21 cellular contexts compared by ENCODE assay signal in the genomic region with DNA sequence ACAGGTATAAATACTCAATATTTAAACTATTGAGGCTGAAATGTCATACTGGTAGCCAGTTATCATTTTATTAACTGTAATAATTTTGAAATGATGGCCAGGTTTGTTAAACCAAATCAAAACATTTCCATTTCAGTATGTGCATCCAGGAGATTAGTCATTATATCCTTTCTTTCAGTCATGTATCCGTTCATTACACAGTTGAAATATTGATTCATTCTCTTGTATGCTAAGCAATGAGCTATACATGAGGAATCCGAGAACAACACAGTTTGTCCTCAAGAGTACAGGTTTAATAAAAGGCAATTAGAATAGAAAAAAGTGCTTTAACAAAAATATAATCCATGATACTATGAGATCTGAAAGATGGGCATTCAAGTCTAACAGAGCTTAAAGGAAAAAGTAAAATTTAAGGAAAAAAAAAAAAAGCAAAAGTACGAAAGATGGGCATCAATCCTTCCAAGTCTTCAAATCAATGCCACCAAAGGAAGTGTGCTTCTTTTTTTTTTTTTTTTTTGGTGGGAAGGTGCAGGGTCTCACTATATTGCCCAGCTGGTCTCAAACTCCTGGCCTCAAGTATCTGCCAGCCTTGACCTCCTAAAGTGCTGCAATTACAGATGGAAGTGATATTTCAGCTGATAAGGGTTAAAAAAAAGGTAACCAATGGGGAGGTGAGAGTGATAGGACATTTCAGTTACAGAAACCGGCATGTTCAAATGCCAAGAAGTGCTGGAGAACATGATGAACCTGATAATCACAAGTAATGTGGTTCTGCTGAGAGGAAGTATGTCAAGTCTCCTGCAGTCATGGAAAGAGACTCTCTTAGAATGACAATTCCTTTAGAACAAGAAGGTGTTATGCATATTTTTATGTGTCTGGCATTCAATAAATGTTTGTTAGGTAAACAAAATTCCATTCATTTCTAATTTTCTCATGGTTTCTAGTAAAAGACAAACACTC. TPM values are rescaled to one million over a fixed set of nuclear protein-coding genes. Genes with fewer than 3 reads are reported as not detected.
DNase-seq lines count a peak whose midpoint lies in the region; ATAC-seq and TF ChIP-seq lines count a peak whose summit lies in the region.
"Had no signal": no experiment of that assay in that cellular context is flagged by ENCODE, and none has a peak within 500 bp of the region (broad histone marks: within the 10 kb centered on the region; RNA-seq: fewer than 3 reads in every experiment).

No MANE protein-coding gene starts in this region.

- POLR2A ChIA-PET in CD8-positive, alpha-beta T cell (lab: Charles Lee) = interaction anchor here (1.2 kb wide), 1 partner anchor 68 kb away, joined by 3 read pairs; no protein-coding TSS in a partner anchor

- no peak overlapping the region for H3K4me3 Mint-ChIP-seq in CD8-positive, alpha-beta T cell
- peak overlapping the region in 1 of 2 experiments; percentile 62; a peak in 1 of 5 replicates for H3K4me3 Mint-ChIP-seq in H9
- H3K4me3 Mint-ChIP-seq in activated T-helper 2 cell treated with anti-CD3 and anti-CD28 coated beads, Interferon-gamma antibody, Interleukin-2, Interleukin-4, amounts not matched to agents 10 μg/mL and 5 μg/mL and 100 μg/mL, durations not matched to agents 14 hours and 24 hours and 36 hours (ENCODE audit: low read depth) = no peak overlapping the region
- no peak overlapping the region for H3K4me3 Mint-ChIP-seq in stimulated activated naive CD8-positive, alpha-beta T cell treated with anti-CD3 and anti-CD28 coated beads, Interleukin-15, amount 100 ng/mL, for 72 hours
- H3K4me3 Mint-ChIP-seq: activated T-helper 17 cell treated with anti-CD3 and anti-CD28 coated beads, Interleukin-2, amount 50 U/mL, for 72 hours had no signal

- peaks cover 70% of the 10 kb centered on the region for H3K36me3 Mint-ChIP-seq in CD8-positive, alpha-beta T cell
- peaks cover 34 to 64% (median 62%) of the 10 kb centered on the region in 3 experiments for H3K36me3 Mint-ChIP-seq in H9 (ENCODE audit: insufficient read depth in 1 of 3, low read depth in 3 of 3)
- H3K36me3 Mint-ChIP-seq in activated T-helper 2 cell treated with anti-CD3 and anti-CD28 coated beads, Interferon-gamma antibody, Interleukin-2, Interleukin-4, amounts not matched to agents 10 μg/mL and 5 μg/mL and 100 μg/mL, durations not matched to agents 14 hours and 24 hours and 36 hours (ENCODE audit: low read depth) = peaks cover 69% of the 10 kb centered on the region

- no peak overlapping the region for H3K18ac ChIP-seq in H9 (ENCODE audit: insufficient read length, low read depth, low read length)

- WGBS in H9 (ENCODE audit: extremely low coverage, insufficient read length, low lambda C conversion rate) = no CpG with 5 or more reads among the region's 4 CpGs

- H2BK5ac ChIP-seq in H9 (ENCODE audit: insufficient read length, low read length) = no peak overlapping the region

- H3K36me3 ChIP-seq in CD8-positive, alpha-beta T cell (ENCODE audit: insufficient read depth, low read length) = peaks cover 30% of the 10 kb centered on the region

- no peak overlapping the region for H2BK15ac ChIP-seq in H9 (ENCODE audit: low read depth, low read length)

- H3K56ac ChIP-seq in H9 (ENCODE audit: insufficient read length, low read depth, low read length) = no peak overlapping the region

- H2BK20ac ChIP-seq in H9 (ENCODE audit: low read depth, low read length, poor library complexity, severe bottlenecking) = no peak overlapping the region

- intact Hi-C loops in CD8-positive, alpha-beta T cell (cut with DNase I, micrococcal nuclease) = loop anchor here in 1 of 2 experiments (5.0 kb wide), 1 partner anchor 32 kb away; no protein-coding TSS in a partner anchor
- intact Hi-C loops in activated T-helper 2 cell treated with anti-CD3 and anti-CD28 coated beads, Interferon-gamma antibody, Interleukin-2, Interleukin-4, amounts not matched to agents 10 μg/mL and 5 μg/mL and 100 μg/mL, durations not matched to agents 14 hours and 24 hours and 36 hours (cut with micrococcal nuclease) = no loop called here

- no peak overlapping the region for H4K8ac ChIP-seq in H9 (replicated peaks; ENCODE audit: insufficient read length, low read depth, low read length)

- H3K79me2 ChIP-seq in H9 (ENCODE audit: insufficient read depth, low read length) = peaks cover 2% of the 10 kb centered on the region; the same call in 1 of the 2 replicates

- TF ChIP-seq CTCF in CD8-positive, alpha-beta T cell (IDR thresholded peaks at IDR 0.05) = no peak
- no peak for TF ChIP-seq CTCF in H9 (conservative IDR thresholded peaks at IDR 0.05)

- no peaks in the 10 kb centered on the region for H3K27me3 Mint-ChIP-seq in CD8-positive, alpha-beta T cell (ENCODE audit: low read depth)
- H3K27me3 Mint-ChIP-seq in H9 (ENCODE audit: low read depth) = no peaks in the 10 kb centered on the region
- H3K27me3 Mint-ChIP-seq in activated T-helper 2 cell treated with anti-CD3 and anti-CD28 coated beads, Interferon-gamma antibody, Interleukin-2, Interleukin-4, amounts not matched to agents 10 μg/mL and 5 μg/mL and 100 μg/mL, durations not matched to agents 14 hours and 24 hours and 36 hours (ENCODE audit: low read depth) = no peaks in the 10 kb centered on the region
- H3K27me3 Mint-ChIP-seq in stimulated activated naive CD8-positive, alpha-beta T cell treated with anti-CD3 and anti-CD28 coated beads, Interleukin-15, amount 100 ng/mL, for 72 hours = no peaks in the 10 kb centered on the region
- H3K27me3 Mint-ChIP-seq: activated T-helper 17 cell treated with anti-CD3 and anti-CD28 coated beads, Interleukin-2, amount 50 U/mL, for 72 hours had no signal

- H3K4me1 ChIP-seq in CD8-positive, alpha-beta T cell (ENCODE audit: insufficient read depth, low read length) = peaks cover 4% of the 10 kb centered on the region
- peaks cover 3% of the 10 kb centered on the region; the same call in 1 of the 2 replicates for H3K4me1 ChIP-seq in H9 (ENCODE audit: insufficient read depth, low read length)
- H3K4me1 ChIP-seq: ascending aorta, pancreas had no signal

- no peak overlapping the region for H3K9ac ChIP-seq in H9 (ENCODE audit: extremely low read depth, insufficient read length, low read length)

- no peaks in the 10 kb centered on the region for H3K23me2 ChIP-seq in H9 (ENCODE audit: insufficient read length, low read depth, low read length, poor library complexity, severe bottlenecking)

- no peaks in the 10 kb centered on the region for H3K9me3 Mint-ChIP-seq in CD8-positive, alpha-beta T cell
- no peaks in the 10 kb centered on the region for H3K9me3 Mint-ChIP-seq in H9
- no peaks in the 10 kb centered on the region for H3K9me3 Mint-ChIP-seq in activated T-helper 2 cell treated with anti-CD3 and anti-CD28 coated beads, Interferon-gamma antibody, Interleukin-2, Interleukin-4, amounts not matched to agents 10 μg/mL and 5 μg/mL and 100 μg/mL, durations not matched to agents 14 hours and 24 hours and 36 hours
- no peaks in the 10 kb centered on the region for H3K9me3 Mint-ChIP-seq in stimulated activated naive CD8-positive, alpha-beta T cell treated with anti-CD3 and anti-CD28 coated beads, Interleukin-15, amount 100 ng/mL, for 72 hours
- H3K9me3 Mint-ChIP-seq: activated T-helper 17 cell treated with anti-CD3 and anti-CD28 coated beads, Interleukin-2, amount 50 U/mL, for 72 hours had no signal

- no peaks in the 10 kb centered on the region for H4K20me1 ChIP-seq in H9 (ENCODE audit: control insufficient read depth, insufficient read depth, insufficient read length)

- no peak overlapping the region for H3K27ac ChIP-seq in CD8-positive, alpha-beta T cell (ENCODE audit: low read depth, low read length)
- H3K27ac ChIP-seq in H9 (ENCODE audit: insufficient read length, low read depth, low read length) = peak overlapping the region; percentile 57
- H3K27ac ChIP-seq: ascending aorta, dorsolateral prefrontal cortex, pancreas, SJCRH30, skin epidermis had no signal

- no peak overlapping the region for H3K23ac ChIP-seq in H9 (ENCODE audit: insufficient read length, low read depth, low read length)

- no peak overlapping the region for H3K14ac ChIP-seq in H9 (ENCODE audit: insufficient read depth, low read length)

- H2AK5ac ChIP-seq in H9 (ENCODE audit: insufficient read length, low read length) = no peak overlapping the region

- no peak overlapping the region for H3K4ac ChIP-seq in H9 (ENCODE audit: low read depth, low read length)

- no peak overlapping the region for H4K5ac ChIP-seq in H9 (ENCODE audit: insufficient read length, low read depth, low read length)

- H2BK12ac ChIP-seq in H9 (ENCODE audit: insufficient read length, low read depth, low read length) = no peak overlapping the region

- no peak overlapping the region for H2AFZ ChIP-seq in H9 (ENCODE audit: low read length)

- H3K4me2 ChIP-seq in H9 (ENCODE audit: insufficient read depth, insufficient read length, low read length) = peak overlapping the region; percentile 37

- H3K4me3 ChIP-seq in CD8-positive, alpha-beta T cell (ENCODE audit: low read depth, low read length) = no peak overlapping the region
- H3K4me3 ChIP-seq: ascending aorta, dorsolateral prefrontal cortex, pancreas, SJCRH30, skin epidermis had no signal

- H3K4me1 Mint-ChIP-seq in CD8-positive, alpha-beta T cell (ENCODE audit: low read depth) = peaks cover 48% of the 10 kb centered on the region
- peaks cover 18 to 29% of the 10 kb centered on the region in 2 experiments for H3K4me1 Mint-ChIP-seq in H9
- H3K4me1 Mint-ChIP-seq in activated T-helper 2 cell treated with anti-CD3 and anti-CD28 coated beads, Interferon-gamma antibody, Interleukin-2, Interleukin-4, amounts not matched to agents 10 μg/mL and 5 μg/mL and 100 μg/mL, durations not matched to agents 14 hours and 24 hours and 36 hours (ENCODE audit: low read depth) = peaks cover 31% of the 10 kb centered on the region
- H3K4me1 Mint-ChIP-seq in stimulated activated naive CD8-positive, alpha-beta T cell treated with anti-CD3 and anti-CD28 coated beads, Interleukin-15, amount 100 ng/mL, for 72 hours = peaks cover 29% of the 10 kb centered on the region

- H3K79me1 ChIP-seq in H9 (ENCODE audit: insufficient read depth, low read depth, low read length, poor library complexity, severe bottlenecking) = peaks cover 6% of the 10 kb centered on the region

- no peak for DNase-seq in CD8-positive, alpha-beta T cell
- no peak for DNase-seq in H9
- DNase-seq in activated T-helper 2 cell treated with anti-CD3 and anti-CD28 coated beads, Interferon-gamma antibody, Interleukin-2, Interleukin-4, amounts not matched to agents 10 μg/mL and 5 μg/mL and 100 μg/mL, durations not matched to agents 14 hours and 24 hours and 36 hours (ENCODE audit: low spot score) = no peak
- DNase-seq in glomerular endothelial cell (ENCODE audit: extremely low read depth, low read depth, low spot score) = peak; percentile 23
- no peak for DNase-seq in NCI-H345 (lab: John Stamatoyannopoulos, UW)
- no peak for DNase-seq in stimulated activated naive CD8-positive, alpha-beta T cell treated with anti-CD3 and anti-CD28 coated beads, Interleukin-15, amount 100 ng/mL, for 72 hours
- DNase-seq: activated CD4-positive, alpha-beta T cell treated with anti-CD3 and anti-CD28 coated beads, Interleukin-2, amount 50 U/mL, for 4 hours; dorsolateral prefrontal cortex; hippocampal formation; NCI-H2029; NCI-H510A; pancreas; SJCRH30; stimulated activated CD4-positive, alpha-beta T cell treated with anti-CD3 and anti-CD28 coated beads, Interleukin-4, amount 100 ng/mL, for 24 hours; stimulated activated CD8-positive, alpha-beta memory T cell treated with anti-CD3 and anti-CD28 coated beads, Interleukin-4, amount 100 ng/mL, for 48 hours; T-helper 9 cell had no signal

- CTCF ChIA-PET in CD8-positive, alpha-beta T cell (lab: Charles Lee) = no interaction called here

- peak overlapping the region; percentile 8 for H3K27ac Mint-ChIP-seq in CD8-positive, alpha-beta T cell
- H3K27ac Mint-ChIP-seq in H9 = peak overlapping the region in 1 of 3 experiments; percentile 94; a peak in 3 of 7 replicates
- peak overlapping the region; percentile 42 for H3K27ac Mint-ChIP-seq in activated T-helper 2 cell treated with anti-CD3 and anti-CD28 coated beads, Interferon-gamma antibody, Interleukin-2, Interleukin-4, amounts not matched to agents 10 μg/mL and 5 μg/mL and 100 μg/mL, durations not matched to agents 14 hours and 24 hours and 36 hours
- no peak overlapping the region for H3K27ac Mint-ChIP-seq in stimulated activated naive CD8-positive, alpha-beta T cell treated with anti-CD3 and anti-CD28 coated beads, Interleukin-15, amount 100 ng/mL, for 72 hours
- H3K27ac Mint-ChIP-seq: activated T-helper 17 cell treated with anti-CD3 and anti-CD28 coated beads, Interleukin-2, amount 50 U/mL, for 72 hours had no signal

- no peak overlapping the region for H2BK120ac ChIP-seq in H9 (ENCODE audit: low read depth, low read length, poor library complexity, severe bottlenecking)

- H3K9me3 ChIP-seq in CD8-positive, alpha-beta T cell (ENCODE audit: low read length) = no peaks in the 10 kb centered on the region
- no peaks in the 10 kb centered on the region for H3K9me3 ChIP-seq in H9 (ENCODE audit: control insufficient read depth, low read depth, low read length)
- H3K9me3 ChIP-seq: ascending aorta, pancreas, SJCRH30 had no signal

- H3K27me3 ChIP-seq in CD8-positive, alpha-beta T cell (ENCODE audit: insufficient read depth, low read length) = no peaks in the 10 kb centered on the region
- no peaks in the 10 kb centered on the region for H3K27me3 ChIP-seq in H9 (ENCODE audit: insufficient read depth, low read length)
- H3K27me3 ChIP-seq: ascending aorta, dorsolateral prefrontal cortex, pancreas, SJCRH30 had no signal

- no peak overlapping the region for H3T11ph ChIP-seq in H9 (ENCODE audit: low read length)

- H4K91ac ChIP-seq in H9 (ENCODE audit: insufficient read length, low read depth, low read length) = no peak overlapping the region

- no peak for ATAC-seq in CD8-positive, alpha-beta T cell
- no peak for ATAC-seq in stimulated activated naive CD8-positive, alpha-beta T cell treated with anti-CD3 and anti-CD28 coated beads, Interleukin-15, amount 100 ng/mL, for 72 hours
- no peak for ATAC-seq in HG03460 (IDR thresholded peaks at IDR 0.05; ENCODE audit: unreplicated experiment)
- ATAC-seq: activated T-helper 17 cell treated with anti-CD3 and anti-CD28 coated beads, Interleukin-2, amount 50 U/mL, for 72 hours; left lobe of liver; pancreas had no signal

RNA-seq across cellular contexts. Expression of a gene that starts 35.8 kb away (rescaled TPM):
- total RNA-seq in CD8-positive, alpha-beta T cell = 10 to 100 TPM; 91.3 to 93.5 TPM
- 92.3 and 96.6 TPM in 2 replicates for total RNA-seq in H9 (2021)
- 121 and 127 TPM in 2 replicates for total RNA-seq in activated T-helper 2 cell treated with anti-CD3 and anti-CD28 coated beads, Interferon-gamma antibody, Interleukin-2, Interleukin-4, amounts not matched to agents 10 μg/mL and 5 μg/mL and 100 μg/mL, durations not matched to agents 14 hours and 24 hours and 36 hours
- total RNA-seq in glomerular endothelial cell = 39.1 and 55.0 TPM in 2 replicates

Comparison
In these comparisons a context has a peak if more than half of its experiments do, and no peak if none do; other contexts are left out.
1. H3K27ac Mint-ChIP-seq: peak in CD8-positive, alpha-beta T cell (single experiment) and activated T-helper 2 cell treated with anti-CD3 and anti-CD28 coated beads, Interferon-gamma antibody, Interleukin-2, Interleukin-4, amounts not matched to agents 10 μg/mL and 5 μg/mL and 100 μg/mL, durations not matched to agents 14 hours and 24 hours and 36 hours (single experiment); none in stimulated activated naive CD8-positive, alpha-beta T cell treated with anti-CD3 and anti-CD28 coated beads, Interleukin-15, amount 100 ng/mL, for 72 hours (0 of 2).